In genomic region chr9:91682806-91683205, GRCh38 we compare ENCODE assay signal across 24 cellular contexts.
DNase-seq lines count a peak whose midpoint lies in the region; ATAC-seq and TF ChIP-seq lines count a peak whose summit lies in the region.
"Had no signal": no experiment of that assay in that cellular context is flagged by ENCODE, and none has a peak within 500 bp of the region (broad histone marks: within the 10 kb centered on the region; RNA-seq: fewer than 3 reads in every experiment).

No MANE protein-coding gene starts in this region.

- DNase-seq in AG09309 (ENCODE audit: low read depth) (peak; percentile 55), HFFc6 (peak; percentile 58), cardiac fibroblast (ENCODE audit: low read depth in 2 of 2) (peak; percentile 15 to 86), iris pigment epithelial cell (ENCODE audit: low read depth) (peak; percentile 27), activated gamma-delta T cell treated with Interleukin-2 at 50 U/mL for 16 hours (no peak), T-helper 9 cell (no peak)
- DNase-seq: activated CD4-positive, alpha-beta memory T cell treated with anti-CD3 and anti-CD28 coated beads, Interleukin-2, amount 10 ng/mL, durations not matched to agents 7 days and 5 days; activated T-cell treated with anti-CD3 and anti-CD28 coated beads, Interleukin-2, amount 50 U/mL, for 48 hours; caudate nucleus; DMS79; foreskin melanocyte; H9; left lung; NCI-H1694 treated with DMSO at 0.1 percent for 48 hours; NCI-H446 treated with DMSO at 0.1 percent for 48 hours; nucleus accumbens; right cardiac atrium; SHP77 treated with DMSO at 0.1 percent for 48 hours; stimulated activated naive CD8-positive, alpha-beta T cell treated with anti-CD3 and anti-CD28 coated beads, Interleukin-15, Interleukin-2, amounts not matched to agents 100 U/mL and 50 U/mL, for 24 hours; T-cell; transverse colon had no signal

- TF ChIP-seq CTCF in AG09309 (IDR thresholded peaks at IDR 0.05; ENCODE audit: control insufficient read depth, insufficient read depth, low read depth, low read length, missing control alignments) (no peak), HFFc6 (IDR thresholded peaks at IDR 0.05) (no peak), cardiac fibroblast (IDR thresholded peaks at IDR 0.05; ENCODE audit: low read depth, low read length) (no peak)

- no peaks in the 10 kb centered on the region for H3K36me3 Mint-ChIP-seq in HFFc6 (ENCODE audit: low read depth)
- H3K36me3 Mint-ChIP-seq: activated naive CD8-positive, alpha-beta T cell; T-cell had no signal

- H3K4me3 ChIP-seq in AG09309 (ENCODE audit: control insufficient read depth, low read depth, low read length) (no peak overlapping the region), cardiac fibroblast (replicated peaks in 1 of 2; ENCODE audit: low read depth in 2 of 2, low read length in 2 of 2) (no peak overlapping the region)
- H3K4me3 ChIP-seq: left lung, transverse colon had no signal

- H3K4me1 Mint-ChIP-seq in HFFc6 (ENCODE audit: low read depth) = peaks cover 22% of the 10 kb centered on the region

- ATAC-seq in GM19467 (IDR thresholded peaks at IDR 0.05; ENCODE audit: unreplicated experiment) = no peak
- ATAC-seq in GM19395 (IDR thresholded peaks at IDR 0.05; ENCODE audit: unreplicated experiment) = no peak
- ATAC-seq: left lung; right cardiac atrium; stimulated activated naive CD8-positive, alpha-beta T cell treated with anti-CD3 and anti-CD28 coated beads, Interleukin-15, Interleukin-2, amounts not matched to agents 100 U/mL and 50 U/mL, for 24 hours; T-cell had no signal

- peaks cover 3% of the 10 kb centered on the region for H3K27me3 Mint-ChIP-seq in HFFc6 (ENCODE audit: insufficient read depth)

- H3K9me3 Mint-ChIP-seq in HFFc6 = no peaks in the 10 kb centered on the region
- H3K9me3 Mint-ChIP-seq: activated CD4-positive, alpha-beta memory T cell treated with anti-CD3 and anti-CD28 coated beads, Interleukin-2, amount 10 ng/mL, durations not matched to agents 7 days and 5 days; H9; T-cell had no signal

- H3K27ac Mint-ChIP-seq in HFFc6 = peak overlapping the region; percentile 42; the same call in 1 of the 2 replicates
- H3K27ac Mint-ChIP-seq: activated CD4-positive, alpha-beta memory T cell treated with anti-CD3 and anti-CD28 coated beads, Interleukin-2, amount 10 ng/mL, durations not matched to agents 7 days and 5 days; activated naive CD8-positive, alpha-beta T cell; H9; T-cell had no signal

- H3K4me3 Mint-ChIP-seq in HFFc6 = no peak overlapping the region
- H3K4me3 Mint-ChIP-seq: activated CD4-positive, alpha-beta memory T cell treated with anti-CD3 and anti-CD28 coated beads, Interleukin-2, amount 10 ng/mL, durations not matched to agents 7 days and 5 days; activated naive CD8-positive, alpha-beta T cell; H9; T-cell had no signal

Comparison
In these comparisons a context has a peak if more than half of its experiments do, and no peak if none do; other contexts are left out.
1. DNase-seq: peak in AG09309 (single experiment), HFFc6 (single experiment), cardiac fibroblast (2 of 2) and iris pigment epithelial cell (single experiment); none in activated gamma-delta T cell treated with Interleukin-2 at 50 U/mL for 16 hours (single experiment) and T-helper 9 cell (single experiment).